Comparison of ENCODE assay signal across 8 cellular contexts in genomic region chr21:42218836-42219605, GRCh38. TPM values are rescaled to one million over a fixed set of nuclear protein-coding genes. Genes with fewer than 3 reads are reported as not detected.
DNase-seq lines count a peak whose midpoint lies in the region; ATAC-seq and TF ChIP-seq lines count a peak whose summit lies in the region.

ABCG1 (plus strand) TSS chr21:42219140; CDS start chr21:42219263, 123 bp downstream.

- H3K27ac Mint-ChIP-seq in MCF 10A (ENCODE audit: low read depth, unreplicated experiment), result peak within 1 kb of the TSS; percentile 81

- POLR2A ChIA-PET in HCT116 (lab: Charles Lee) (no interaction called here), MCF 10A (lab: Yijun Ruan, JAX) (interaction anchor here (0.6 to 4.4 kb wide), 16 partner anchors 10 to 434 kb away, joined by 3 to 83 read pairs (median 4); no protein-coding TSS in a partner anchor)

- H3K4me2 ChIP-seq in HCT116 (ENCODE audit: low read length) (peak within 1 kb of the TSS; percentile 53), SU-DHL-6 (ENCODE audit: low read depth, low read length, poor library complexity, severe bottlenecking) (peak within 1 kb of the TSS; percentile 48)

- H3K9me3 Mint-ChIP-seq in MCF 10A (ENCODE audit: unreplicated experiment), result no peaks in the 10 kb centered on the region

- BruUV-seq in HCT116 (replicated peaks; lab: Mats Ljungman, UMichigan) (no TSS peak), MCF 10A (replicated peaks; lab: Mats Ljungman, UMichigan) (no TSS peak)

- ATAC-seq in HCT116, result peak; percentile 83

- H3K36me3 Mint-ChIP-seq in MCF 10A (ENCODE audit: insufficient read depth, unreplicated experiment), result peaks cover 12% of the 10 kb centered on the region

- no peak for TF ChIP-seq RAD21 in HCT116 (IDR thresholded peaks at IDR 0.05; ENCODE audit: low read depth)

- H3K9ac ChIP-seq in HCT116 (ENCODE audit: low read length), result 0 out of 2 replicates have a peak within 1 kb of the TSS, but pooled peaks have one; percentile 17
- peak within 1 kb of the TSS; percentile 21; the same call in 1 of the 2 replicates for H3K9ac ChIP-seq in SU-DHL-6 (ENCODE audit: low read length)

- H4K20me1 ChIP-seq in HCT116 (ENCODE audit: insufficient read depth) (no peaks in the 10 kb centered on the region), SU-DHL-6 (ENCODE audit: low read depth, low read length) (no peaks in the 10 kb centered on the region)

- TF ChIP-seq POLR2A in HCT116 (IDR thresholded peaks at IDR 0.05; ENCODE audit: borderline replicate concordance, extremely low read depth, insufficient read depth, insufficient read length) (no peak), sigmoid colon (IDR thresholded peaks at IDR 0.05) (no peak)

- intact Hi-C loops in HCT116 (cut with micrococcal nuclease), result no loop called here
- intact Hi-C loops in MCF 10A (cut with micrococcal nuclease), result loop anchor here (1.0 kb wide), 1 partner anchor 55 kb away; no protein-coding TSS in a partner anchor
- intact Hi-C loops in sigmoid colon (cut with DNase I), result loop anchor here (2.0 to 10.0 kb wide), 2 partner anchors 40 to 74 kb away; no protein-coding TSS in a partner anchor

- H3K27ac ChIP-seq in HCT116 (ENCODE audit: low read depth, low read length) (no peak within 1 kb of the TSS), SU-DHL-6 (ENCODE audit: low read depth, low read length) (no peak within 1 kb of the TSS), sigmoid colon (peak within 1 kb of the TSS; percentile 77 to 91 (median 82))

- H3K9me2 ChIP-seq in HCT116 (ENCODE audit: insufficient read depth), result no peaks in the 10 kb centered on the region
- H3K9me2 ChIP-seq in SU-DHL-6 (replicated peaks; ENCODE audit: insufficient read depth, low read length), result no peaks in the 10 kb centered on the region

- peaks cover 21% of the 10 kb centered on the region for H3K4me1 Mint-ChIP-seq in MCF 10A (ENCODE audit: insufficient read depth, unreplicated experiment)

- TF ChIP-seq EP300 in sigmoid colon (IDR thresholded peaks at IDR 0.05), result no peak

- H3K4me3 ChIP-seq in AG09309 (ENCODE audit: control insufficient read depth, low read depth, low read length) (peak within 1 kb of the TSS; percentile 4), HCT116 (replicated peaks in 1 of 2; ENCODE audit: low read depth in 1 of 2, low read length in 2 of 2) (peak within 1 kb of the TSS; percentile 26 to 50), SU-DHL-6 (ENCODE audit: insufficient read depth, low read length, poor library complexity, severe bottlenecking) (peak within 1 kb of the TSS; percentile 45), iPS-18c (ENCODE audit: insufficient read depth, low read depth, low read length) (peak within 1 kb of the TSS; percentile 57), sigmoid colon (peak within 1 kb of the TSS; percentile 66 to 74 (median 70))

- DNase-seq in AG09309 (ENCODE audit: low read depth) (no peak), HCT116 (ENCODE audit: low read depth, low spot score) (no peak), MCF 10A (ENCODE audit: unreplicated experiment) (peak; percentile 30), sigmoid colon (peak; percentile 79), AML-193 (lab: John Stamatoyannopoulos, UW) (no peak), Kasumi-1 (lab: John Stamatoyannopoulos, UW) (no peak)

- RAD21 ChIA-PET in HCT116 (lab: Charles Lee; ENCODE audit: low non-redundant PET in 1 of 2, low total read pairs in 2 of 2, uncharacterized antibody in 2 of 2, unreplicated experiment in 2 of 2), result no interaction called here

- H3K27me3 ChIP-seq in HCT116 (ENCODE audit: insufficient read depth, low read length) (no peaks in the 10 kb centered on the region), SU-DHL-6 (ENCODE audit: low read length) (no peaks in the 10 kb centered on the region), sigmoid colon (no peaks in the 10 kb centered on the region)

- H3F3A ChIP-seq in SU-DHL-6 (ENCODE audit: insufficient read depth), result no peaks in the 10 kb centered on the region

- H3K36me3 ChIP-seq in HCT116 (ENCODE audit: control insufficient read depth in 1 of 2, insufficient read depth in 2 of 2, low read length in 2 of 2), result no peaks in the 10 kb centered on the region
- no peaks in the 10 kb centered on the region for H3K36me3 ChIP-seq in SU-DHL-6 (ENCODE audit: low read length)
- H3K36me3 ChIP-seq in sigmoid colon, result no peaks in the 10 kb centered on the region

- H3K9me3 ChIP-seq in HCT116 (ENCODE audit: control insufficient read depth in 1 of 2, insufficient read depth in 1 of 2, low read depth in 1 of 2, low read length in 2 of 2) (no peaks in the 10 kb centered on the region), SU-DHL-6 (ENCODE audit: insufficient read depth, low read length) (no peaks in the 10 kb centered on the region; the same call in 1 of the 2 replicates), iPS-18c (ENCODE audit: control insufficient read depth, insufficient read depth, low read length) (peaks cover 2% of the 10 kb centered on the region), sigmoid colon (no peaks in the 10 kb centered on the region)

- 0 to 1% methylated on average over 83 of the region's 83 CpGs for WGBS in sigmoid colon, 2 donors

- H3K4me3 Mint-ChIP-seq in MCF 10A (ENCODE audit: unreplicated experiment), result peak within 1 kb of the TSS; percentile 90

- TF ChIP-seq CTCF in AG09309 (IDR thresholded peaks at IDR 0.05; ENCODE audit: control insufficient read depth, insufficient read depth, low read depth, low read length, missing control alignments), result no peak
- no peak for TF ChIP-seq CTCF in HCT116 (IDR thresholded peaks at IDR 0.05 in 2 of 3, conservative IDR thresholded peaks at IDR 0.05 in 1 of 3; ENCODE audit: borderline replicate concordance in 1 of 3, insufficient read depth in 1 of 3, low read depth in 2 of 3, low read length in 2 of 3)
- TF ChIP-seq CTCF in SU-DHL-6 (IDR thresholded peaks at IDR 0.05; ENCODE audit: insufficient read depth, low read length, poor library complexity, severe bottlenecking), result no peak
- TF ChIP-seq CTCF in MCF 10A (IDR thresholded peaks at IDR 0.05; ENCODE audit: unreplicated experiment), result no peak
- TF ChIP-seq CTCF in sigmoid colon (IDR thresholded peaks at IDR 0.05), result no peak

- H3K4me1 ChIP-seq in HCT116 (ENCODE audit: control insufficient read depth in 1 of 2, insufficient read depth in 2 of 2, low read length in 2 of 2), result peaks cover 11 to 16% of the 10 kb centered on the region in 2 experiments; a peak in 3 of 4 replicates
- H3K4me1 ChIP-seq in sigmoid colon, result peaks cover 0 to 42% (median 33%) of the 10 kb centered on the region in 4 donors

- CTCF ChIA-PET in HCT116 (lab: Charles Lee), result interaction anchor here (0.8 kb wide), 1 partner anchor 20 kb away, joined by 3 read pairs; no protein-coding TSS in a partner anchor
- CTCF ChIA-PET in MCF 10A (lab: Yijun Ruan, JAX), result interaction anchor here (1.4 to 3.5 kb wide), 2 partner anchors 15 to 73 kb away, joined by 5 to 15 read pairs; no protein-coding TSS in a partner anchor

- H3K79me2 ChIP-seq in HCT116 (ENCODE audit: insufficient read depth, low read length) (no peaks in the 10 kb centered on the region), SU-DHL-6 (ENCODE audit: insufficient read depth, low read length) (no peaks in the 10 kb centered on the region)

- no peaks in the 10 kb centered on the region for H3K27me3 Mint-ChIP-seq in MCF 10A (ENCODE audit: insufficient read depth, unreplicated experiment)

- H2AFZ ChIP-seq in HCT116 (ENCODE audit: low read depth, low read length, poor library complexity, severe bottlenecking) (peak within 1 kb of the TSS; percentile 85), SU-DHL-6 (ENCODE audit: low read depth, low read length, severe bottlenecking) (no peak within 1 kb of the TSS)

TF ChIP-seq in HCT116, 20 proteins besides CTCF, POLR2A, EP300 and RAD21 (continues in another document):
- TF ChIP-seq, protein P1, sequence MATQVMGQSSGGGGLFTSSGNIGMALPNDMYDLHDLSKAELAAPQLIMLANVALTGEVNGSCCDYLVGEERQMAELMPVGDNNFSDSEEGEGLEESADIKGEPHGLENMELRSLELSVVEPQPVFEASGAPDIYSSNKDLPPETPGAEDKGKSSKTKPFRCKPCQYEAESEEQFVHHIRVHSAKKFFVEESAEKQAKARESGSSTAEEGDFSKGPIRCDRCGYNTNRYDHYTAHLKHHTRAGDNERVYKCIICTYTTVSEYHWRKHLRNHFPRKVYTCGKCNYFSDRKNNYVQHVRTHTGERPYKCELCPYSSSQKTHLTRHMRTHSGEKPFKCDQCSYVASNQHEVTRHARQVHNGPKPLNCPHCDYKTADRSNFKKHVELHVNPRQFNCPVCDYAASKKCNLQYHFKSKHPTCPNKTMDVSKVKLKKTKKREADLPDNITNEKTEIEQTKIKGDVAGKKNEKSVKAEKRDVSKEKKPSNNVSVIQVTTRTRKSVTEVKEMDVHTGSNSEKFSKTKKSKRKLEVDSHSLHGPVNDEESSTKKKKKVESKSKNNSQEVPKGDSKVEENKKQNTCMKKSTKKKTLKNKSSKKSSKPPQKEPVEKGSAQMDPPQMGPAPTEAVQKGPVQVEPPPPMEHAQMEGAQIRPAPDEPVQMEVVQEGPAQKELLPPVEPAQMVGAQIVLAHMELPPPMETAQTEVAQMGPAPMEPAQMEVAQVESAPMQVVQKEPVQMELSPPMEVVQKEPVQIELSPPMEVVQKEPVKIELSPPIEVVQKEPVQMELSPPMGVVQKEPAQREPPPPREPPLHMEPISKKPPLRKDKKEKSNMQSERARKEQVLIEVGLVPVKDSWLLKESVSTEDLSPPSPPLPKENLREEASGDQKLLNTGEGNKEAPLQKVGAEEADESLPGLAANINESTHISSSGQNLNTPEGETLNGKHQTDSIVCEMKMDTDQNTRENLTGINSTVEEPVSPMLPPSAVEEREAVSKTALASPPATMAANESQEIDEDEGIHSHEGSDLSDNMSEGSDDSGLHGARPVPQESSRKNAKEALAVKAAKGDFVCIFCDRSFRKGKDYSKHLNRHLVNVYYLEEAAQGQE (IDR thresholded peaks at IDR 0.05; ENCODE audit: low read depth), result no peak
- TF ChIP-seq SP1 (IDR thresholded peaks at IDR 0.05; ENCODE audit: low read depth) (no peak), ZNF274 (IDR thresholded peaks at IDR 0.05; ENCODE audit: low read depth, low read length) (no peak), EZH2phosphoT487 (IDR thresholded peaks at IDR 0.05; ENCODE audit: borderline replicate concordance) (no peak), ELF1 (IDR thresholded peaks at IDR 0.05; ENCODE audit: borderline replicate concordance, low read depth) (no peak), CEBPB (IDR thresholded peaks at IDR 0.05; ENCODE audit: low read depth) (no peak), TCF7L2 (IDR thresholded peaks at IDR 0.05; ENCODE audit: borderline replicate concordance, extremely low read depth, insufficient read depth, insufficient read length) (no peak), JUND (IDR thresholded peaks at IDR 0.05) (no peak), ZFX (IDR thresholded peaks at IDR 0.05) (no peak)
- TF ChIP-seq, protein P2, sequence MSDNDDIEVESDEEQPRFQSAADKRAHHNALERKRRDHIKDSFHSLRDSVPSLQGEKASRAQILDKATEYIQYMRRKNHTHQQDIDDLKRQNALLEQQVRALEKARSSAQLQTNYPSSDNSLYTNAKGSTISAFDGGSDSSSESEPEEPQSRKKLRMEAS (IDR thresholded peaks at IDR 0.05), result no peak

RNA-seq across cellular contexts. Expression of gene ABCG1, which starts in this region (rescaled TPM):
- 1.6 TPM for total RNA-seq in HCT116 (2021; ENCODE audit: unreplicated experiment)
- polyA plus RNA-seq in HCT116 (2012), result 2.3 and 2.8 TPM in 2 replicates
- 25.5 and 28.7 TPM in 2 replicates for total RNA-seq in MCF 10A (2022)
- total RNA-seq in sigmoid colon, result 10 to 100 TPM in 3 of 4 donors, 1 to 10 TPM in 1; 6.0 to 19.3 (median 13.6) TPM
- 10 to 100 TPM in 2 of 3 donors, 1 to 10 TPM in 1; 8.1 to 15.6 (median 10.2) TPM for polyA plus RNA-seq in sigmoid colon

Comparison
In these comparisons a context has a peak if more than half of its experiments do, and no peak if none do; other contexts are left out.
1. DNase-seq: peak in MCF 10A (single experiment) and sigmoid colon (single experiment); none in AG09309 (single experiment), HCT116 (single experiment), AML-193 (0 of 2) and Kasumi-1 (0 of 2).
2. H3K4me3 ChIP-seq: peak in every context shown above with its lines; median percentile 70 in sigmoid colon; 57 in iPS-18c; 45 in SU-DHL-6; 38 in HCT116; 4 in AG09309.
3. H3K27ac ChIP-seq: peak in sigmoid colon (4 of 4); none in HCT116 (single experiment) and SU-DHL-6 (single experiment).